ENCODE assay signal across 28 cellular contexts in the genomic region with DNA sequence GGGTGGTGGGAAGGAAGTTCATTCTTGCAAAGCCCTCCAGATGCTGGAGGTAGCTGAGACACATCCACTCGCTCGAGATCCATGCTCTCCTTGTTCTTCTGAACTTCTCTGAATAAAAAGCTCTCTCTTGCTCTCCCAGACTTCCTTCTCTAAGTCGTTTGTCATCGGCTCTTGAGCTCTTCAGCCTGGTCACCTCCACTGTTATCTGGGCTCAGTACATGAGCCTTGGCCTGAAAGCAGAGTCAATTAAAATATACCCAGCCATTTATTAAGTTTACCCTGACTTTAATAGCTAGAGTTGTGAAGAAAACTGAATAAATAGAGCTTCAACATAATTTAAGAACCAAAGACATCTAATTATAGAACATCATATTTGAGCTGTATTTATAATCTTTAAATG.
"Had no signal": no experiment of that assay in that cellular context is flagged by ENCODE, and none has a peak within 500 bp of the region (broad histone marks: within the 10 kb centered on the region; RNA-seq: fewer than 3 reads in every experiment).

No MANE protein-coding gene starts in this region.

- H3K4me3 Mint-ChIP-seq: dendritic cell treated with granulocyte-macrophage colony-stimulating factor and Interleukin-4, amounts not matched to agents 40 ng/mL and 50 ng/mL, for 4 days; mesothelial cell of epicardium; naive thymus-derived CD4-positive, alpha-beta T cell; nephron progenitor cell; stimulated activated naive B cell treated with anti-CD40 and anti-IgM and Interleukin-4, amounts not matched to agents 10 μg/mL and 1 μg/mL and 100 μg/mL, for 72 hours; stimulated activated naive CD8-positive, alpha-beta T cell treated with anti-CD3 and anti-CD28 coated beads, Interleukin-15, Interleukin-2, amounts not matched to agents 100 ng/mL and 50 ng/mL, for 24 hours had no signal

- ATAC-seq: heart right ventricle; left cardiac atrium; left lung; naive thymus-derived CD4-positive, alpha-beta T cell; psoas muscle; right cardiac atrium; stimulated activated naive B cell treated with anti-CD40 and anti-IgM and Interleukin-4, amounts not matched to agents 10 μg/mL and 1 μg/mL and 100 μg/mL, for 72 hours; upper lobe of right lung had no signal

- H3K4me1 Mint-ChIP-seq: mesothelial cell of epicardium; naive thymus-derived CD4-positive, alpha-beta T cell; nephron progenitor cell; stimulated activated naive B cell treated with anti-CD40 and anti-IgM and Interleukin-4, amounts not matched to agents 10 μg/mL and 1 μg/mL and 100 μg/mL, for 72 hours had no signal

- H3K27ac Mint-ChIP-seq: dendritic cell treated with granulocyte-macrophage colony-stimulating factor and Interleukin-4, amounts not matched to agents 40 ng/mL and 50 ng/mL, for 4 days; mesothelial cell of epicardium; naive thymus-derived CD4-positive, alpha-beta T cell; nephron progenitor cell; stimulated activated naive B cell treated with anti-CD40 and anti-IgM and Interleukin-4, amounts not matched to agents 10 μg/mL and 1 μg/mL and 100 μg/mL, for 72 hours; stimulated activated naive CD8-positive, alpha-beta T cell treated with anti-CD3 and anti-CD28 coated beads, Interleukin-15, Interleukin-2, amounts not matched to agents 100 ng/mL and 50 ng/mL, for 24 hours had no signal

- H3K9me3 ChIP-seq: colonic mucosa, psoas muscle, thoracic aorta, upper lobe of right lung, uterus had no signal

- H3K27ac ChIP-seq: colonic mucosa, heart right ventricle, left lung, psoas muscle, sigmoid colon, spleen, tibial nerve, upper lobe of right lung, uterus had no signal

- FAIRE-seq: endothelial cell of umbilical vein, islet of Langerhans had no signal

- H3K4me3 ChIP-seq: colonic mucosa, esophagus squamous epithelium, heart right ventricle, left lung, psoas muscle, sigmoid colon, spleen, thoracic aorta, tibial nerve, upper lobe of right lung, uterus had no signal

- H3K36me3 ChIP-seq: colonic mucosa, esophagus squamous epithelium, heart right ventricle, left lung, sigmoid colon, spleen, thoracic aorta, tibial nerve, upper lobe of right lung, uterus had no signal

- H3K27me3 ChIP-seq: colonic mucosa, esophagus squamous epithelium, heart right ventricle, left lung, sigmoid colon, spleen, tibial nerve, upper lobe of right lung, uterus had no signal

- DNase-seq: colonic mucosa; effector CD8-positive, alpha-beta T cell; esophagus squamous epithelium; foreskin melanocyte; glutamatergic neuron; heart right ventricle; hippocampal formation; left cardiac atrium; left lung; mesenchymal stem cell; naive thymus-derived CD4-positive, alpha-beta T cell; nephron progenitor cell; nucleus accumbens; psoas muscle; right cardiac atrium; sigmoid colon; spleen; stimulated activated CD4-positive, alpha-beta T cell treated with anti-CD3 and anti-CD28 coated beads, Interleukin-2, amount 100 ng/mL, for 48 hours; stimulated activated naive B cell treated with anti-CD40 and anti-IgM and Interleukin-4, amounts not matched to agents 10 μg/mL and 1 μg/mL and 100 μg/mL, for 72 hours; upper lobe of right lung; uterus had no signal

- H3K27me3 Mint-ChIP-seq: dendritic cell treated with granulocyte-macrophage colony-stimulating factor and Interleukin-4, amounts not matched to agents 40 ng/mL and 50 ng/mL, for 4 days had no signal

- H3K4me1 ChIP-seq: colonic mucosa, heart right ventricle, psoas muscle, sigmoid colon, spleen, tibial nerve, upper lobe of right lung, uterus had no signal
